9 cellular contexts compared by ENCODE assay signal in genomic region chr5:785181-785705, GRCh38. TPM values are rescaled to one million over a fixed set of nuclear protein-coding genes. Genes with fewer than 3 reads are reported as not detected.
DNase-seq lines count a peak whose midpoint lies in the region; ATAC-seq and TF ChIP-seq lines count a peak whose summit lies in the region.
"Not testable (repeated sequence)": the region's sequence is repeated elsewhere in the genome, so short reads cannot be mapped to it uniquely, and the experiment has no call there.
"Had no signal": no experiment of that assay in that cellular context is flagged by ENCODE, and none has a peak within 500 bp of the region (broad histone marks: within the 10 kb centered on the region; RNA-seq: fewer than 3 reads in every experiment).

No MANE protein-coding gene starts in this region.

- H3K27ac ChIP-seq in BLaER1 = not testable (repeated sequence)
- H3K27ac ChIP-seq in esophagus squamous epithelium (peak overlapping the region in 3 of 4 donors; percentile 55 to 80 (median 79)), lung (ENCODE audit: low read depth in 1 of 2, low read length in 1 of 2) (peak overlapping the region in 1 of 2 donors; percentile 82), spleen (peak overlapping the region in 1 of 8 donors; percentile 73)

- H3K27me3 Mint-ChIP-seq in activated T-helper 2 cell treated with anti-CD3 and anti-CD28 coated beads, Interferon-gamma antibody, Interleukin-2, Interleukin-4, amounts not matched to agents 10 μg/mL and 5 μg/mL and 100 μg/mL, durations not matched to agents 14 hours and 24 hours and 36 hours (ENCODE audit: low read depth) = not testable (repeated sequence)

- H4K20me1 ChIP-seq in BLaER1 = not testable (repeated sequence)

- not testable (repeated sequence) for TF ChIP-seq POLR2A in esophagus squamous epithelium (IDR thresholded peaks at IDR 0.05); spleen (IDR thresholded peaks at IDR 0.05)

- not testable (repeated sequence) for H3K27ac Mint-ChIP-seq in activated T-helper 2 cell treated with anti-CD3 and anti-CD28 coated beads, Interferon-gamma antibody, Interleukin-2, Interleukin-4, amounts not matched to agents 10 μg/mL and 5 μg/mL and 100 μg/mL, durations not matched to agents 14 hours and 24 hours and 36 hours

- peak overlapping the region; percentile 75 for H3K4me3 Mint-ChIP-seq in activated T-helper 2 cell treated with anti-CD3 and anti-CD28 coated beads, Interferon-gamma antibody, Interleukin-2, Interleukin-4, amounts not matched to agents 10 μg/mL and 5 μg/mL and 100 μg/mL, durations not matched to agents 14 hours and 24 hours and 36 hours (ENCODE audit: low read depth)

- H3K4me1 Mint-ChIP-seq in activated T-helper 2 cell treated with anti-CD3 and anti-CD28 coated beads, Interferon-gamma antibody, Interleukin-2, Interleukin-4, amounts not matched to agents 10 μg/mL and 5 μg/mL and 100 μg/mL, durations not matched to agents 14 hours and 24 hours and 36 hours (ENCODE audit: low read depth) = not testable (repeated sequence)

- TF ChIP-seq CTCF in esophagus squamous epithelium (IDR thresholded peaks at IDR 0.05); lung (IDR thresholded peaks at IDR 0.05; ENCODE audit: control extremely low read depth, extremely low read depth); spleen (IDR thresholded peaks at IDR 0.05 in 8 of 11, conservative IDR thresholded peaks at IDR 0.05 in 3 of 11): not testable (repeated sequence)

- DNase-seq in NCI-H748 (lab: John Stamatoyannopoulos, UW; ENCODE audit: unreplicated experiment) = peak; percentile 88
- DNase-seq in activated T-helper 2 cell treated with anti-CD3 and anti-CD28 coated beads, Interferon-gamma antibody, Interleukin-2, Interleukin-4, amounts not matched to agents 10 μg/mL and 5 μg/mL and 100 μg/mL, durations not matched to agents 14 hours and 24 hours and 36 hours (ENCODE audit: low spot score); esophagus squamous epithelium (lab: John Stamatoyannopoulos, UW); lung (ENCODE audit: low spot score); spleen: not testable (repeated sequence)

- not testable (repeated sequence) for H3K9me3 Mint-ChIP-seq in activated T-helper 2 cell treated with anti-CD3 and anti-CD28 coated beads, Interferon-gamma antibody, Interleukin-2, Interleukin-4, amounts not matched to agents 10 μg/mL and 5 μg/mL and 100 μg/mL, durations not matched to agents 14 hours and 24 hours and 36 hours

- peak overlapping the region; percentile 55; the same call in 1 of the 2 replicates for H3K9ac ChIP-seq in BLaER1

- intact Hi-C loops in activated T-helper 2 cell treated with anti-CD3 and anti-CD28 coated beads, Interferon-gamma antibody, Interleukin-2, Interleukin-4, amounts not matched to agents 10 μg/mL and 5 μg/mL and 100 μg/mL, durations not matched to agents 14 hours and 24 hours and 36 hours (cut with micrococcal nuclease); esophagus squamous epithelium (cut with DNase I); spleen (cut with DNase I; ENCODE audit: low total_unique reads): not testable (repeated sequence)

- peaks cover 21% of the 10 kb centered on the region for H3K4me1 ChIP-seq in BLaER1
- H3K4me1 ChIP-seq in esophagus squamous epithelium = peaks cover 4 to 23% (median 14%) of the 10 kb centered on the region in 3 donors
- H3K4me1 ChIP-seq in lung (ENCODE audit: control insufficient read depth in 2 of 2, insufficient read depth in 2 of 2, low read length in 2 of 2) = not testable (repeated sequence)
- peaks cover 0 to 27% (median 18%) of the 10 kb centered on the region in 6 donors for H3K4me1 ChIP-seq in spleen

- H3K36me3 ChIP-seq in BLaER1; esophagus squamous epithelium; lung (ENCODE audit: control insufficient read depth in 2 of 2, insufficient read depth in 2 of 2, low read length in 2 of 2); spleen: not testable (repeated sequence)

- ATAC-seq in GM19455 (IDR thresholded peaks at IDR 0.05; ENCODE audit: unreplicated experiment) (peak; percentile 18), HG03045 (IDR thresholded peaks at IDR 0.05; ENCODE audit: unreplicated experiment) (peak; percentile 7), lung (ENCODE audit: insufficient read depth, low FRiP score) (peak; percentile 2)

- peak overlapping the region; percentile 93 for H3K4me2 ChIP-seq in BLaER1

- peaks cover 18% of the 10 kb centered on the region for H3K27me3 ChIP-seq in BLaER1
- H3K27me3 ChIP-seq in esophagus squamous epithelium; lung (ENCODE audit: control insufficient read depth, insufficient read depth): not testable (repeated sequence)
- peaks cover 0 to 30% (median 14%) of the 10 kb centered on the region in 7 donors for H3K27me3 ChIP-seq in spleen (replicated peaks in 1 of 7)

- H3K9me3 ChIP-seq in BLaER1; esophagus squamous epithelium; lung (ENCODE audit: control insufficient read depth in 2 of 2, insufficient read depth in 1 of 2, low read length in 1 of 2); spleen: not testable (repeated sequence)

- no CpG with 5 or more reads among the region's 43 CpGs for WGBS in esophagus squamous epithelium, 2 donors
- WGBS in lung, 2 donors = 2 to 3% methylated on average over 29 to 40 of the region's 43 CpGs
- 1 to 9% (median 2%) methylated on average over 12 to 30 of the region's 43 CpGs for WGBS in spleen, 5 donors

- H3K36me3 Mint-ChIP-seq in activated T-helper 2 cell treated with anti-CD3 and anti-CD28 coated beads, Interferon-gamma antibody, Interleukin-2, Interleukin-4, amounts not matched to agents 10 μg/mL and 5 μg/mL and 100 μg/mL, durations not matched to agents 14 hours and 24 hours and 36 hours (ENCODE audit: low read depth) = not testable (repeated sequence)

- H3K4me3 ChIP-seq in BLaER1 (peak overlapping the region; percentile 71), esophagus squamous epithelium (peak overlapping the region; percentile 60 to 75 (median 66)), spleen (peak overlapping the region; percentile 59 to 84 (median 68))
- not testable (repeated sequence) for H3K4me3 ChIP-seq in lung

RNA-seq across cellular contexts. Expression of gene ZDHHC11B, which starts 0.7 kb away (rescaled TPM):
- total RNA-seq in activated T-helper 2 cell treated with anti-CD3 and anti-CD28 coated beads, Interferon-gamma antibody, Interleukin-2, Interleukin-4, amounts not matched to agents 10 μg/mL and 5 μg/mL and 100 μg/mL, durations not matched to agents 14 hours and 24 hours and 36 hours = 0.07 and 0.18 TPM in 2 replicates
- total RNA-seq in esophagus squamous epithelium (1 to 10 TPM in 3 of 4 donors, under 1 TPM in 1; 0.44 to 4.6 (median 2.7) TPM), lung (10 to 100 TPM in 1 of 2 donors, 1 to 10 TPM in 1; 6.9 to 44.4 TPM), spleen (10 to 100 TPM in 2 of 7 donors, 1 to 10 TPM in 5; 2.8 to 74.3 (median 6.2) TPM)
- polyA plus RNA-seq in lung (1 to 10 TPM; 3.1 to 5.2 TPM), spleen (1 to 10 TPM in 2 of 3 donors, under 1 TPM in 1; 0.97 to 3.8 (median 1.9) TPM)
- total RNA-seq: osteoblast had no signal
